In the genomic region with DNA sequence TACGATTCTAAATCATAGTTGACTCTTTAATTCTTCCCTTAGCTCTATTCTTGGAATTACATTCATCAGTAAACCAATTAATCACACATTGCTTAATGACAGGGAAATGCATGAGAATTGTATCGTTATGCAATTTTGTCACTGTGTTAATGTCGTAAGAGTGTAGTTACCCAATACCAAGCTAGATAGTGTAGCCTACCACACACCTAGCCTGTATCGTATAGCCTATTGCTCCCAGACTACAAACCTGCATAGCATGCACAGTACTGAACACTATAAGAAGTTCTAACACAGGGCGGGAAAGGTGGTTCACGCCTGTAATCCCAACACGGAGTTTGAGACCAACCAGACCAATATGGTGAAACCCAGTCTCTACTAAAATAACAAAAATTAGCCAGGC, we compare ENCODE assay signal across 14 cellular contexts. TPM values are rescaled to one million over a fixed set of nuclear protein-coding genes. Genes with fewer than 3 reads are reported as not detected.
DNase-seq lines count a peak whose midpoint lies in the region; ATAC-seq, FAIRE-seq and TF ChIP-seq lines count a peak whose summit lies in the region.
"Had no signal": no experiment of that assay in that cellular context is flagged by ENCODE, and none has a peak within 500 bp of the region (broad histone marks: within the 10 kb centered on the region; RNA-seq: fewer than 3 reads in every experiment).

No MANE protein-coding gene starts in this region.

- no peak overlapping the region for H4K91ac ChIP-seq in H1 (replicated peaks; ENCODE audit: insufficient read length, low read length)

- no peak overlapping the region for H2BK20ac ChIP-seq in H1 (ENCODE audit: low read length)

- H2BK5ac ChIP-seq in H1 (ENCODE audit: low read depth, low read length) = no peak overlapping the region

- CTCF ChIA-PET in H1 (lab: Charles Lee; ENCODE audit: partially characterized antibody) = interaction anchor here (0.6 to 1.1 kb wide), 2 partner anchors 19 to 141 kb away, joined by 4 to 6 read pairs; no protein-coding TSS in a partner anchor
- CTCF ChIA-PET in activated CD4-positive, alpha-beta T cell treated with anti-CD3 and anti-CD28 coated beads, Interleukin-2, amount 10 ng/mL, durations not matched to agents 7 days and 5 days (lab: Charles Lee) = no interaction called here

- H3K36me3 Mint-ChIP-seq in activated CD4-positive, alpha-beta T cell treated with anti-CD3 and anti-CD28 coated beads, Interleukin-2, amount 10 ng/mL, durations not matched to agents 7 days and 5 days (ENCODE audit: low read depth) = peaks cover 46% of the 10 kb centered on the region

- no peak overlapping the region for H4K5ac ChIP-seq in H1 (ENCODE audit: insufficient read length, low read depth, low read length)

- no peak overlapping the region for H2BK12ac ChIP-seq in H1 (ENCODE audit: low read depth, low read length)

- no peak for TF ChIP-seq EP300 in H1 (IDR thresholded peaks at IDR 0.05; ENCODE audit: borderline replicate concordance in 1 of 2, low read depth in 2 of 2, low read length in 2 of 2)

- H3K4me1 ChIP-seq in H1 (replicated peaks in 1 of 4; ENCODE audit: control insufficient read depth in 3 of 4, insufficient read depth in 4 of 4, low read length in 3 of 4) = no peaks in the 10 kb centered on the region; a peak in 1 of 7 replicates

- no peak overlapping the region for H3K9ac ChIP-seq in H1 (replicated peaks in 1 of 4; ENCODE audit: extremely low read depth in 1 of 4, low read depth in 3 of 4, low read length in 3 of 4)

- H3K9me3 Mint-ChIP-seq in activated CD4-positive, alpha-beta T cell treated with anti-CD3 and anti-CD28 coated beads, Interleukin-2, amount 10 ng/mL, durations not matched to agents 7 days and 5 days = no peaks in the 10 kb centered on the region

- TF ChIP-seq POLR2A in H1 (IDR thresholded peaks at IDR 0.05; ENCODE audit: control extremely low read depth in 1 of 2, low read depth in 2 of 2, low read length in 2 of 2) = no peak; a peak in 1 of 3 replicates

- 0 out of 2 replicates have a peak overlapping the region, but pooled peaks have one; percentile 46 for H4K8ac ChIP-seq in H1 (ENCODE audit: extremely low read depth, insufficient read depth, low read length)

- H3K79me1 ChIP-seq in H1 (ENCODE audit: low read depth, low read length) = peaks cover 2% of the 10 kb centered on the region; the same call in 1 of the 2 replicates

- H4K20me1 ChIP-seq in H1 (replicated peaks in 1 of 2; ENCODE audit: control insufficient read depth in 1 of 2, insufficient read depth in 2 of 2, low read length in 2 of 2) = peaks cover 28 to 55% of the 10 kb centered on the region in 2 experiments

- H3K4me3 Mint-ChIP-seq in activated CD4-positive, alpha-beta T cell treated with anti-CD3 and anti-CD28 coated beads, Interleukin-2, amount 10 ng/mL, durations not matched to agents 7 days and 5 days = no peak overlapping the region

- no peak for TF ChIP-seq RAD21 in H1 (IDR thresholded peaks at IDR 0.05 in 1 of 2, conservative IDR thresholded peaks at IDR 0.05 in 1 of 2; ENCODE audit: low read depth in 2 of 2, low read length in 2 of 2)

- H3K4ac ChIP-seq in H1 (replicated peaks; ENCODE audit: insufficient read length, low read depth, low read length) = no peak overlapping the region

- H3K27me3 Mint-ChIP-seq in activated CD4-positive, alpha-beta T cell treated with anti-CD3 and anti-CD28 coated beads, Interleukin-2, amount 10 ng/mL, durations not matched to agents 7 days and 5 days = no peaks in the 10 kb centered on the region

- H2AFZ ChIP-seq in H1 (ENCODE audit: low read length) = no peak overlapping the region

- no peak overlapping the region for H3K4me3 ChIP-seq in H1 (ENCODE audit: extremely low read depth in 1 of 4, insufficient read depth in 2 of 4, low read depth in 3 of 4, low read length in 4 of 4)
- H3K4me3 ChIP-seq: ascending aorta, suprapubic skin had no signal

- no peak overlapping the region for H3K4me2 ChIP-seq in H1 (ENCODE audit: insufficient read depth in 1 of 2, low read depth in 2 of 2, low read length in 2 of 2)

- H3K23me2 ChIP-seq in H1 (ENCODE audit: low read depth, low read length) = no peaks in the 10 kb centered on the region

- H2AK5ac ChIP-seq in H1 (ENCODE audit: low read depth, low read length) = no peak overlapping the region

- no peaks in the 10 kb centered on the region for H3K9me3 ChIP-seq in H1 (ENCODE audit: insufficient read depth in 2 of 2, low read depth in 1 of 2, low read length in 1 of 2)
- H3K9me3 ChIP-seq: ascending aorta, suprapubic skin had no signal

- peaks cover 54 to 100% of the 10 kb centered on the region in 2 experiments for H3K79me2 ChIP-seq in H1 (ENCODE audit: control insufficient read depth in 1 of 2, insufficient read depth in 2 of 2, low read length in 2 of 2)

- DNase-seq in GF-D8 (lab: John Stamatoyannopoulos, UW) (peak; percentile 54), MV-4-11 (lab: John Stamatoyannopoulos, UW) (peak; percentile 77), H1 (ENCODE audit: low read depth in 1 of 2, low spot score in 2 of 2) (no peak), omental fat pad (ENCODE audit: low spot score) (no peak), midbrain (lab: John Stamatoyannopoulos, UW) (no peak), NCI-H748 (lab: John Stamatoyannopoulos, UW; ENCODE audit: unreplicated experiment) (no peak)
- DNase-seq in activated CD4-positive, alpha-beta T cell treated with anti-CD3 and anti-CD28 coated beads, Interleukin-2, amount 10 ng/mL, durations not matched to agents 7 days and 5 days = no peak
- DNase-seq: NCI-H1436 treated with DMSO at 0.1 percent for 48 hours, NCI-H526, SHP77, small intestine, WERI-Rb-1 had no signal

- no peak overlapping the region for H3K18ac ChIP-seq in H1 (ENCODE audit: extremely low read depth, low read length)

- H3K4me1 Mint-ChIP-seq in activated CD4-positive, alpha-beta T cell treated with anti-CD3 and anti-CD28 coated beads, Interleukin-2, amount 10 ng/mL, durations not matched to agents 7 days and 5 days = peaks cover 49% of the 10 kb centered on the region

- no peak overlapping the region for H3K27ac Mint-ChIP-seq in activated CD4-positive, alpha-beta T cell treated with anti-CD3 and anti-CD28 coated beads, Interleukin-2, amount 10 ng/mL, durations not matched to agents 7 days and 5 days

- TF ChIP-seq CTCF in H1 (IDR thresholded peaks at IDR 0.05; ENCODE audit: control extremely low read depth in 1 of 3, insufficient read depth in 1 of 3, low read depth in 1 of 3, low read length in 3 of 3) = no peak
- TF ChIP-seq CTCF in omental fat pad (IDR thresholded peaks at IDR 0.05) = no peak

- H2BK15ac ChIP-seq in H1 (ENCODE audit: low read length) = no peak overlapping the region

- H2BK120ac ChIP-seq in H1 (replicated peaks; ENCODE audit: low read depth, low read length) = no peak overlapping the region

- H3K36me3 ChIP-seq in H1 (ENCODE audit: control insufficient read depth in 2 of 4, insufficient read depth in 4 of 4, low read length in 3 of 4) = peaks cover 2 to 81% (median 17%) of the 10 kb centered on the region in 4 experiments; a peak in 6 of 8 replicates

- H3K27ac ChIP-seq in H1 (ENCODE audit: low read depth, low read length) = no peak overlapping the region
- H3K27ac ChIP-seq: ascending aorta, suprapubic skin, WERI-Rb-1 had no signal

- H3K56ac ChIP-seq in H1 (replicated peaks; ENCODE audit: insufficient read length, low read depth, low read length) = no peak overlapping the region

- ATAC-seq in omental fat pad (ENCODE audit: low FRiP score) = peak; percentile 65

- no peak overlapping the region for H3K14ac ChIP-seq in H1 (ENCODE audit: insufficient read length)

- H3K27me3 ChIP-seq in H1 (replicated peaks in 1 of 4; ENCODE audit: control insufficient read depth in 3 of 4, extremely low read depth in 1 of 4, insufficient read depth in 3 of 4, low read length in 3 of 4) = no peaks in the 10 kb centered on the region
- H3K27me3 ChIP-seq: ascending aorta, suprapubic skin had no signal

- POLR2A ChIA-PET in H1 (lab: Charles Lee; ENCODE audit: partially characterized antibody) = interaction anchor here (0.6 to 24.2 kb wide), 8 partner anchors 8 to 298 kb away, joined by 3 to 836 read pairs (median 4); no protein-coding TSS in a partner anchor
- POLR2A ChIA-PET in activated CD4-positive, alpha-beta T cell treated with anti-CD3 and anti-CD28 coated beads, Interleukin-2, amount 10 ng/mL, durations not matched to agents 7 days and 5 days (lab: Charles Lee) = interaction anchor here (0.6 kb wide), 2 partner anchors 21 to 52 kb away, joined by 3 read pairs; no protein-coding TSS in a partner anchor

- WGBS in H1 (ENCODE audit: extremely low coverage in 1 of 2, insufficient coverage in 1 of 2, insufficient read length in 1 of 2, insufficient replicate concordance in 2 of 2, low coverage in 1 of 2, low lambda C conversion rate in 2 of 2, missing lambda C conversion rate in 1 of 2), 2 experiments = 93% methylated on average over 7 of the region's 7 CpGs; no CpG with 5 or more reads in 1 of the 2 experiments

- no peak overlapping the region for H3K23ac ChIP-seq in H1 (ENCODE audit: insufficient read length)

- no peak for FAIRE-seq in H1 (lab: Jason Lieb, UNC)
- FAIRE-seq: small intestine had no signal

RNA-seq across cellular contexts. Expression of a gene that starts 24.7 kb away (rescaled TPM):
- total RNA-seq in H1 (2021; fragmentation: NEBNext Ultra II Directional; extraction: Animal tissue kit (Norgen Biotek cat#: 25700)) = 1,203 and 1,207 TPM in 2 replicates
- 517 and 781 TPM in 2 replicates for polyA plus RNA-seq in H1 (2011; rRNA removed)
- polyA plus RNA-seq in H1 (2011; cell fraction: cytosol; rRNA removed) = 991 TPM
- polyA plus RNA-seq in H1 (2011; cell fraction: nucleus; rRNA removed) = 525 TPM
- polyA plus RNA-seq in H1 (2012, experiment 1 of 2) = 1,009 to 1,132 TPM (median 1,111 TPM) in 4 replicates
- 778 TPM for polyA plus RNA-seq in H1 (2012, experiment 2 of 2)
- polyA plus RNA-seq in H1 (2013, experiment 1 of 2) = 1,012 TPM
- polyA plus RNA-seq in H1 (2013, experiment 2 of 2) = 1,024 TPM
- polyA minus RNA-seq in H1 (2011; rRNA and poly(A)+ RNA removed) = 1,077 and 1,234 TPM in 2 replicates
- polyA minus RNA-seq in H1 (2011; cell fraction: cytosol; rRNA and poly(A)+ RNA removed) = 399 TPM
- polyA minus RNA-seq in H1 (2011; cell fraction: nucleus; rRNA and poly(A)+ RNA removed) = 779 TPM
- 100 to 1,000 TPM; 361 to 619 (median 454) TPM for total RNA-seq in omental fat pad
- total RNA-seq in activated CD4-positive, alpha-beta T cell treated with anti-CD3 and anti-CD28 coated beads, Interleukin-2, amount 10 ng/mL, durations not matched to agents 7 days and 5 days = 100 to 1,000 TPM; 684 to 863 TPM

RNA-seq across cellular contexts. Expression of a gene that starts 35.3 kb away (rescaled TPM):
- total RNA-seq in H1 (2021; fragmentation: NEBNext Ultra II Directional; extraction: Animal tissue kit (Norgen Biotek cat#: 25700)) = 0.63 and 0.65 TPM in 2 replicates
- 0.35 and 0.36 TPM in 2 replicates for polyA plus RNA-seq in H1 (2011; rRNA removed)
- polyA plus RNA-seq in H1 (2011; cell fraction: cytosol; rRNA removed) = 0.72 TPM
- 2.9 TPM for polyA plus RNA-seq in H1 (2011; cell fraction: nucleus; rRNA removed)
- polyA plus RNA-seq in H1 (2012, experiment 1 of 2) = 0.42 to 1.3 TPM (median 0.80 TPM) in 4 replicates
- not detected for polyA plus RNA-seq in H1 (2012, experiment 2 of 2)
- polyA plus RNA-seq in H1 (2013, experiment 1 of 2) = 0.41 TPM
- 0.57 TPM for polyA plus RNA-seq in H1 (2013, experiment 2 of 2)
- 0.39 and 0.73 TPM in 2 replicates for polyA minus RNA-seq in H1 (2011; rRNA and poly(A)+ RNA removed)
- 0.66 TPM for polyA minus RNA-seq in H1 (2011; cell fraction: cytosol; rRNA and poly(A)+ RNA removed)
- polyA minus RNA-seq in H1 (2011; cell fraction: nucleus; rRNA and poly(A)+ RNA removed) = 1.4 TPM
- 1 to 10 TPM in 1 of 4 donors, under 1 TPM in 3; 0.19 to 1.2 (median 0.53) TPM for total RNA-seq in omental fat pad
- not detected for total RNA-seq in activated CD4-positive, alpha-beta T cell treated with anti-CD3 and anti-CD28 coated beads, Interleukin-2, amount 10 ng/mL, durations not matched to agents 7 days and 5 days
- total RNA-seq: ascending aorta, suprapubic skin had no signal

Comparison
In these comparisons a context has a peak if more than half of its experiments do, and no peak if none do; other contexts are left out.
1. DNase-seq: peak in GF-D8 (single experiment) and MV-4-11 (single experiment); none in H1 (0 of 2), omental fat pad (single experiment), midbrain (single experiment), activated CD4-positive, alpha-beta T cell treated with anti-CD3 and anti-CD28 coated beads, Interleukin-2, amount 10 ng/mL, durations not matched to agents 7 days and 5 days (single experiment) and NCI-H748 (single experiment).